In the genomic region with DNA sequence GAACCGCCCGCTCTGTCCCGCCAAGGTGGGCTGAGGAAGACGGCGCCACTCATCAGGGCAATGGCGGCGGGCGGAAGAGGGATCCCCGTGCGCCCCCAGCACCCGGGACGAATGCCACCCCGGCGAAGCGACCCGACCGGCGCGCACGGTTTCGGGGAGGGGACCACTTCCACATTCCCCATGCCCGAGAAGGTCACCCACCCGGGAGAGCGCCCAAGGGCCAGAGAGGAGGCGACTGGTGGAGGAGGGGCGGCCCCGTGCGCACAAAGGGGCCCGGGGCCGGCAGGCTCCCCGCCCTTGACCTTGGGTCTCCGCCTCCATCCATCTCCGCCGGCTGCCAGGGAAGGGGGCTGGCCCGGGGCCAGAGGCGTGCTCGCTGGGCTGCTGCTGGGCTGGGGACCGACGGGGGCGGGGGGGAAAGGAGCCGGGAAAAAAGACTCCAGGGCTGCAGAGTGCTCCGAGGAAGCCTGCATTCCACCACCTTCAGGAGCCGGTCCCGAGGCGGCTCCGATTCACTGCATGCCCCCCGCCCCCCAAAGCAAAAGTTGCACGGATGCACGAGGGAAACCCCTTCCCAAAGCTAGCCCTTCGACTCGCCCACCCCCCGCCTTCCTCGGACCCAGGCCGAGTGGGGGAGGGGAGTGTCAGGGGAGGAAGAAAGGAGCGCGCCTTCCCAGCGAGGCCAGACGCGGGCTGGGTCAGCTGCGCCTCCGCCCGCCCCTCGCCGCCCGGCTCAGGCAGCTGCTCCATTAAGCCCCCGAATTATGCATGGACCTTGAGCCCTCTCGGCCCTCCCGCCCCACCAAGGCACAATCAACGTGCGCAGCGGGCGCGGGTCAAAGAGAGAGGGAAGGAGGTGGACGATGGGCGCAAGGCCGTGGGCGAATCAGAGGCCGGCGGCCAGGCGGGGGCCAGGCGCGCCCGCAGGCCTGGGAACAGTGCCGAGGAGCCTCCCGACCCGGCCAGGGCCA, we compare ENCODE assay signal across 11 cellular contexts.
DNase-seq lines count a peak whose midpoint lies in the region; ATAC-seq lines count a peak whose summit lies in the region.
"Had no signal": no experiment of that assay in that cellular context is flagged by ENCODE, and none has a peak within 500 bp of the region (broad histone marks: within the 10 kb centered on the region; RNA-seq: fewer than 3 reads in every experiment).

No MANE protein-coding gene starts in this region.

- H3K36me3 Mint-ChIP-seq in T-helper 2 cell treated with Interferon-gamma antibody and Interleukin-4, amounts not matched to agents 5 μg/mL and 100 μg/mL, for 36 hours (ENCODE audit: low read depth), result peaks cover 59% of the 10 kb centered on the region
- H3K36me3 Mint-ChIP-seq: stimulated activated naive B cell treated with anti-CD40 and anti-IgM and Interleukin-4, amounts not matched to agents 10 μg/mL and 1 μg/mL and 100 μg/mL, for 72 hours had no signal

- H3K27ac Mint-ChIP-seq in T-helper 2 cell treated with Interferon-gamma antibody and Interleukin-4, amounts not matched to agents 5 μg/mL and 100 μg/mL, for 36 hours, result peak overlapping the region; percentile 98
- H3K27ac Mint-ChIP-seq in stimulated activated naive CD8-positive, alpha-beta T cell treated with anti-CD3 and anti-CD28 coated beads, Interleukin-15, amount 100 ng/mL, for 72 hours, result peak overlapping the region; percentile 91 to 93
- H3K27ac Mint-ChIP-seq: stimulated activated naive B cell treated with anti-CD40 and anti-IgM and Interleukin-4, amounts not matched to agents 10 μg/mL and 1 μg/mL and 100 μg/mL, for 72 hours had no signal

- no peaks in the 10 kb centered on the region for H3K9me3 Mint-ChIP-seq in T-helper 2 cell treated with Interferon-gamma antibody and Interleukin-4, amounts not matched to agents 5 μg/mL and 100 μg/mL, for 36 hours
- H3K9me3 Mint-ChIP-seq in stimulated activated naive CD8-positive, alpha-beta T cell treated with anti-CD3 and anti-CD28 coated beads, Interleukin-15, amount 100 ng/mL, for 72 hours, result no peaks in the 10 kb centered on the region

- peaks cover 78% of the 10 kb centered on the region for H3K4me1 Mint-ChIP-seq in T-helper 2 cell treated with Interferon-gamma antibody and Interleukin-4, amounts not matched to agents 5 μg/mL and 100 μg/mL, for 36 hours (ENCODE audit: low read depth)
- H3K4me1 Mint-ChIP-seq in stimulated activated naive CD8-positive, alpha-beta T cell treated with anti-CD3 and anti-CD28 coated beads, Interleukin-15, amount 100 ng/mL, for 72 hours, result peaks cover 83% of the 10 kb centered on the region

- H3K27me3 Mint-ChIP-seq in T-helper 2 cell treated with Interferon-gamma antibody and Interleukin-4, amounts not matched to agents 5 μg/mL and 100 μg/mL, for 36 hours (ENCODE audit: low read depth), result no peaks in the 10 kb centered on the region
- no peaks in the 10 kb centered on the region for H3K27me3 Mint-ChIP-seq in stimulated activated naive CD8-positive, alpha-beta T cell treated with anti-CD3 and anti-CD28 coated beads, Interleukin-15, amount 100 ng/mL, for 72 hours

- H3K27ac ChIP-seq in angular gyrus (ENCODE audit: low read depth, low read length), result peak overlapping the region; percentile 40

- peak overlapping the region; percentile 88 for H3K4me3 Mint-ChIP-seq in T-helper 2 cell treated with Interferon-gamma antibody and Interleukin-4, amounts not matched to agents 5 μg/mL and 100 μg/mL, for 36 hours
- peak overlapping the region; percentile 84 to 88 for H3K4me3 Mint-ChIP-seq in stimulated activated naive CD8-positive, alpha-beta T cell treated with anti-CD3 and anti-CD28 coated beads, Interleukin-15, amount 100 ng/mL, for 72 hours
- H3K4me3 Mint-ChIP-seq: stimulated activated naive B cell treated with anti-CD40 and anti-IgM and Interleukin-4, amounts not matched to agents 10 μg/mL and 1 μg/mL and 100 μg/mL, for 72 hours had no signal

- no peak for ATAC-seq in stimulated activated naive CD8-positive, alpha-beta T cell treated with anti-CD3 and anti-CD28 coated beads, Interleukin-15, amount 100 ng/mL, for 72 hours
- ATAC-seq in GM18858 (IDR thresholded peaks at IDR 0.05; ENCODE audit: unreplicated experiment) (no peak), HG02938 (IDR thresholded peaks at IDR 0.05; ENCODE audit: unreplicated experiment) (no peak), GM21717 (IDR thresholded peaks at IDR 0.05; ENCODE audit: unreplicated experiment) (no peak)
- ATAC-seq: stimulated activated naive B cell treated with anti-CD40 and anti-IgM and Interleukin-4, amounts not matched to agents 10 μg/mL and 1 μg/mL and 100 μg/mL, for 72 hours had no signal

- DNase-seq in T-helper 2 cell treated with Interferon-gamma antibody and Interleukin-4, amounts not matched to agents 5 μg/mL and 100 μg/mL, for 36 hours (ENCODE audit: low spot score), result no peak
- no peak for DNase-seq in T-helper 2 cell
- DNase-seq in islet precursor cell, result peak; percentile 85
- peak in 1 of 2 donors; percentile 36 for DNase-seq in stimulated activated naive CD8-positive, alpha-beta T cell treated with anti-CD3 and anti-CD28 coated beads, Interleukin-15, amount 100 ng/mL, for 72 hours
- DNase-seq: 8988T; NCI-H1930; stimulated activated naive B cell treated with anti-CD40 and anti-IgM and Interleukin-4, amounts not matched to agents 10 μg/mL and 1 μg/mL and 100 μg/mL, for 72 hours had no signal
